Comparison of ENCODE assay signal across 9 cellular contexts in the genomic region with DNA sequence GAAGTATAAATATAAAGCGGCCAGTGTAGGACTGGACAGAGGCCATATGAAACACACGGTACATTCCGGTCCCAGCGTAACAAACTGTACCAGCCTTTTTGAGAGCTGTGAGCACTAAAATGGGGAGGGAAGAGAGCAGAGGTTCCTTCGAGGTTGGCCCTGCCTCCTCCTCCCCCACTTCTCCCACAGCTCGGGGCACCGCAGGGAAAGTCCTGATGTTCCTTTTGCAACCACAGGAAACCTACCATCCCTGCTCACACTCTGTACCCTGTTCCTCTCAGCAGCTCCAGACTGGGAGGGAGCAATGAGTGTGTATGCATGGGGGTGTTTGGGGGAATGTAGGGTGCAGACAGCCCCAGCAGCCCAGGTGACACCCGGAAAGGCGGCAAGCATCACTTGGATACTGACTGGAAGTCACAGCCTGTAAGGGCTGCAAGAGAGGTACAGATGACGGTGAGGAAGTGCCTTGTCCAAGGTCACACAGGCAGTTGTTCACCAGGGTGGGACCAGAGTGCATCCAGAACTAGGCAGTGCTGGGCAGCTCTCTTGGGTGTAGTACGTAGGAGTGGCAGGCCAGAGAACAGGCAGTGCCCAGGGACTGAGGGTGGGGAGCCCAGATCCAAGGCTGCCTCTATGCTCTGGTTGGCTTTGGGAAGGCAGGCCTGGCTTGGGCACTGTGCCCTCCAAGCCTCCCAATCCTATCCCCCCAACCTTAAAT. TPM values are rescaled to one million over a fixed set of nuclear protein-coding genes. Genes with fewer than 3 reads are reported as not detected.
DNase-seq lines count a peak whose midpoint lies in the region; ATAC-seq, FAIRE-seq and TF ChIP-seq lines count a peak whose summit lies in the region.
"Had no signal": no experiment of that assay in that cellular context is flagged by ENCODE, and none has a peak within 500 bp of the region (broad histone marks: within the 10 kb centered on the region; RNA-seq: fewer than 3 reads in every experiment).

No MANE protein-coding gene starts in this region.

- no peaks in the 10 kb centered on the region for H3K36me3 Mint-ChIP-seq in activated naive CD4-positive, alpha-beta T cell treated with anti-CD3 and anti-CD28 coated beads, Interleukin-2, amount 10 ng/mL, durations not matched to agents 7 days and 5 days
- H3K36me3 Mint-ChIP-seq in central memory CD8-positive, alpha-beta T cell (ENCODE audit: insufficient read depth) = peaks cover 15% of the 10 kb centered on the region

- peak in 1 of 2 donors; percentile 32 for TF ChIP-seq POLR2A in uterus (IDR thresholded peaks at IDR 0.05)
- TF ChIP-seq POLR2A in GM12892 (IDR thresholded peaks at IDR 0.05; ENCODE audit: low read depth, low read length) = no peak

- peaks cover 26 to 31% of the 10 kb centered on the region in 2 donors for H3K4me1 ChIP-seq in uterus

- H3K4me1 Mint-ChIP-seq in activated naive CD4-positive, alpha-beta T cell treated with anti-CD3 and anti-CD28 coated beads, Interleukin-2, amount 10 ng/mL, durations not matched to agents 7 days and 5 days = peaks cover 79% of the 10 kb centered on the region
- peaks cover 58% of the 10 kb centered on the region for H3K4me1 Mint-ChIP-seq in central memory CD8-positive, alpha-beta T cell

- H3K4me3 Mint-ChIP-seq in activated naive CD4-positive, alpha-beta T cell treated with anti-CD3 and anti-CD28 coated beads, Interleukin-2, amount 10 ng/mL, durations not matched to agents 7 days and 5 days = peak overlapping the region; percentile 63
- peak overlapping the region; percentile 60 for H3K4me3 Mint-ChIP-seq in central memory CD8-positive, alpha-beta T cell

- no peak for ATAC-seq in central memory CD8-positive, alpha-beta T cell (replicated peaks; ENCODE audit: extremely low read depth, poor library complexity, severe bottlenecking)
- no peak for ATAC-seq in GM19467 (IDR thresholded peaks at IDR 0.05; ENCODE audit: unreplicated experiment)
- ATAC-seq in HG03565 (IDR thresholded peaks at IDR 0.05; ENCODE audit: unreplicated experiment) = no peak

- intact Hi-C loops in uterus (cut with DNase I; ENCODE audit: low total_unique reads) = loop anchor here (5.0 kb wide), 1 partner anchor 39 kb away; a partner anchor contains a TSS

- H3K27ac ChIP-seq in uterus = peak overlapping the region; percentile 98 to 100

- no peaks in the 10 kb centered on the region for H3K36me3 ChIP-seq in uterus

- no peaks in the 10 kb centered on the region for H3K27me3 ChIP-seq in uterus

- TF ChIP-seq CTCF in uterus (IDR thresholded peaks at IDR 0.05) = peak in 1 of 4 experiments; percentile 28

- H3K9me3 ChIP-seq in uterus = no peaks in the 10 kb centered on the region

- no peak for FAIRE-seq in GM12892 (lab: Jason Lieb, UNC)

- CTCF ChIA-PET in activated naive CD4-positive, alpha-beta T cell treated with anti-CD3 and anti-CD28 coated beads, Interleukin-2, amount 10 ng/mL, durations not matched to agents 7 days and 5 days (lab: Charles Lee) = interaction anchor here (1.0 to 1.5 kb wide), 3 partner anchors 9 to 49 kb away, joined by 3 to 5 read pairs (median 4); no protein-coding TSS in a partner anchor

- no peak for DNase-seq in activated naive CD4-positive, alpha-beta T cell treated with anti-CD3 and anti-CD28 coated beads, Interleukin-2, amount 10 ng/mL, durations not matched to agents 7 days and 5 days
- no peak for DNase-seq in activated naive CD4-positive, alpha-beta T cell treated with anti-CD3 and anti-CD28 coated beads, Interleukin-2, amount 50 U/mL, for 16 hours
- DNase-seq in central memory CD8-positive, alpha-beta T cell (ENCODE audit: low spot score in 2 of 2) = no peak
- DNase-seq in mucosa of gallbladder (ENCODE audit: low spot score) = peak; percentile 88
- DNase-seq in uterus = peak; percentile 68 to 81
- no peak for DNase-seq in GM12892 (ENCODE audit: insufficient read length)

- H3K4me3 ChIP-seq in uterus = no peak overlapping the region

- no peaks in the 10 kb centered on the region for H3K27me3 Mint-ChIP-seq in activated naive CD4-positive, alpha-beta T cell treated with anti-CD3 and anti-CD28 coated beads, Interleukin-2, amount 10 ng/mL, durations not matched to agents 7 days and 5 days
- H3K27me3 Mint-ChIP-seq in central memory CD8-positive, alpha-beta T cell = no peaks in the 10 kb centered on the region

- H3K27ac Mint-ChIP-seq in activated naive CD4-positive, alpha-beta T cell treated with anti-CD3 and anti-CD28 coated beads, Interleukin-2, amount 10 ng/mL, durations not matched to agents 7 days and 5 days = peak overlapping the region; percentile 99
- peak overlapping the region; percentile 74 for H3K27ac Mint-ChIP-seq in central memory CD8-positive, alpha-beta T cell (ENCODE audit: low read depth)

- no peaks in the 10 kb centered on the region for H3K9me3 Mint-ChIP-seq in activated naive CD4-positive, alpha-beta T cell treated with anti-CD3 and anti-CD28 coated beads, Interleukin-2, amount 10 ng/mL, durations not matched to agents 7 days and 5 days
- H3K9me3 Mint-ChIP-seq in central memory CD8-positive, alpha-beta T cell = no peaks in the 10 kb centered on the region

RNA-seq across cellular contexts. Expression of a gene that starts 11.0 kb away (rescaled TPM):
- total RNA-seq in mucosa of gallbladder (1.1 TPM), uterus (1 to 10 TPM in 2 of 4 donors, not detected in 2; 1.6 TPM)
- 0.30 TPM for polyA plus RNA-seq in GM12892 (2012; ENCODE audit: missing spikeins)
- total RNA-seq: RPMI7951 had no signal

RNA-seq across cellular contexts. Expression of a gene that starts 37.2 kb away (rescaled TPM):
- total RNA-seq in mucosa of gallbladder = 174 TPM
- total RNA-seq in uterus = 100 to 1,000 TPM in 2 of 4 donors, 10 to 100 TPM in 2; 35.1 to 197 (median 84.5) TPM
- 34.9 TPM for polyA plus RNA-seq in GM12892 (2012; ENCODE audit: missing spikeins)

RNA-seq across cellular contexts. Expression of a gene that starts 50.5 kb away (rescaled TPM):
- total RNA-seq in mucosa of gallbladder (not detected), uterus (not detected)
- polyA plus RNA-seq in GM12892 (2012; ENCODE audit: missing spikeins) = not detected
- total RNA-seq: RPMI7951 had no signal

RNA-seq across cellular contexts. Expression of a gene that starts 54.9 kb away (rescaled TPM):
- total RNA-seq in mucosa of gallbladder = 0.49 TPM
- not detected for total RNA-seq in uterus
- not detected for polyA plus RNA-seq in GM12892 (2012; ENCODE audit: missing spikeins)
- total RNA-seq: RPMI7951 had no signal

Comparison
In these comparisons a context has a peak if more than half of its experiments do, and no peak if none do; other contexts are left out.
1. DNase-seq: peak in mucosa of gallbladder (single experiment) and uterus (2 of 2); none in activated naive CD4-positive, alpha-beta T cell treated with anti-CD3 and anti-CD28 coated beads, Interleukin-2, amount 10 ng/mL, durations not matched to agents 7 days and 5 days (single experiment), activated naive CD4-positive, alpha-beta T cell treated with anti-CD3 and anti-CD28 coated beads, Interleukin-2, amount 50 U/mL, for 16 hours (single experiment), central memory CD8-positive, alpha-beta T cell (0 of 2) and GM12892 (single experiment).